Comparison of ENCODE assay signal across 8 cellular contexts in genomic region chr12:107685360-107686248, GRCh38. TPM values are rescaled to one million over a fixed set of nuclear protein-coding genes. Genes with fewer than 3 reads are reported as not detected.
DNase-seq lines count a peak whose midpoint lies in the region; ATAC-seq and TF ChIP-seq lines count a peak whose summit lies in the region.

Gene PWP1 (plus strand): TSS chr12:107685799. CDS start chr12:107685900, 101 bp downstream.

- DNase-seq in CMK (ENCODE audit: low read depth) (peak; percentile 90), HS-5 (ENCODE audit: low read depth) (peak; percentile 85), NK-92 (lab: John Stamatoyannopoulos, UW; ENCODE audit: unreplicated experiment) (peak; percentile 58), lung (ENCODE audit: low spot score) (peak; percentile 93)
- DNase-seq in activated CD8-positive, alpha-beta memory T cell treated with anti-CD3 and anti-CD28 coated beads for 1 hour (ENCODE audit: extremely low read depth in 1 of 2, low read depth in 1 of 2), result peak; percentile 88 to 91
- DNase-seq in effector CD8-positive, alpha-beta T cell (lab: John Stamatoyannopoulos, UW), result peak; percentile 91
- peak; percentile 91 to 94 (median 93) for DNase-seq in stimulated activated CD4-positive, alpha-beta T cell treated with anti-CD3 and anti-CD28 coated beads, TNF-alpha, amount 100 ng/mL, for 24 hours (ENCODE audit: low read depth in 3 of 3)

- no peak for TF ChIP-seq CTCF in lung (IDR thresholded peaks at IDR 0.05; ENCODE audit: control extremely low read depth, extremely low read depth)

- peak within 1 kb of the TSS; percentile 80 to 81 for H3K27ac ChIP-seq in lung (ENCODE audit: low read depth in 1 of 2, low read length in 1 of 2)

- 0% methylated on average over 51 of the region's 51 CpGs for WGBS in lung, 2 donors

- H3K27me3 ChIP-seq in lung (ENCODE audit: control insufficient read depth, insufficient read depth), result no peaks in the 10 kb centered on the region

- peak; percentile 79 for ATAC-seq in GM19468 (IDR thresholded peaks at IDR 0.05; ENCODE audit: extremely low read depth, unreplicated experiment)
- ATAC-seq in lung (ENCODE audit: insufficient read depth, low FRiP score), result peak; percentile 92

- H3K36me3 ChIP-seq in lung (ENCODE audit: control insufficient read depth in 2 of 2, insufficient read depth in 2 of 2, low read length in 2 of 2), result peaks cover 6 to 12% of the 10 kb centered on the region in 2 donors

- H3K4me3 ChIP-seq in lung, result peak within 1 kb of the TSS; percentile 93

- peaks cover 3 to 6% of the 10 kb centered on the region in 2 donors for H3K4me1 ChIP-seq in lung (ENCODE audit: control insufficient read depth in 2 of 2, insufficient read depth in 2 of 2, low read length in 2 of 2)

- no peaks in the 10 kb centered on the region for H3K9me3 ChIP-seq in lung (ENCODE audit: control insufficient read depth in 2 of 2, insufficient read depth in 1 of 2, low read length in 1 of 2)

RNA-seq across cellular contexts. Expression of gene PWP1, which starts in this region (rescaled TPM):
- total RNA-seq in lung, result 10 to 100 TPM; 26.1 to 34.7 TPM
- polyA plus RNA-seq in lung, result 10 to 100 TPM; 19.5 to 34.8 TPM

Comparison
In these comparisons a context has a peak if more than half of its experiments do, and no peak if none do; other contexts are left out.
1. Peak in every context shown above with its lines: DNase-seq, ATAC-seq, H3K4me3 ChIP-seq and H3K27ac ChIP-seq.